2 cellular contexts compared by ENCODE assay signal in the genomic region with DNA sequence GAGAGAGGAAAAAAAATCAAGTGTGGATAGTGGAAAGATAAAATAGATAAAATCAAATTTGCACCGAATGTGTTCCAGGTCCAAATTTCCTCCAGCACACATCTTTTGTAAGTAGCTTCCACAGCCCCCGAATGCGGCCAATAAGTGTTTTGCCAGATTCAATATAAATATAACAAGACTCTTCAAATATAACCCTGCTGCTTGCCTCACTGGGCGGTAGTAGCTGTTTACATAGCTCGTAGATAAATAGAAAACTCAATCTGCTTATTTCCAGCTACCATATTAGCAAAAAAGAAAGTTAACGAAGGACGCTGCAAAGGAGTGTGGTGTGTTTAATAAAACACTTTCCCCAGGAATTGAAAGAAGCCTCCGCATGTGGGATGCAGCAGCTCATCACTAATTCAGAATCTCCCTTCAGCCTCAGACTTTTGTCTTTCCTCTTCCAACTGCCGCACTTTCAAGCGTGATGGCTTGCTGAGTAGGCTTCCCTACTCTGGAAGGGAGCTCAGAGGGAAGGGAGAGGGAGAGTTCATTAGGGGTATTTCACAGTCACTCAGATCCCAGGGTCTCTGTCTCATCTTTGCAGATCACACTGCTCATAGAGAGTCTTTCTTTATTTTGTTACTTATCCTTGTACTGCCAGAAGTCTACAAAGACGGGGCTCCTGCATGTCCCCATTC.
TF ChIP-seq lines count a peak whose summit lies in the region.

No MANE protein-coding gene starts in this region.

TF ChIP-seq in liver, 16 proteins besides CTCF, POLR2A, EP300 and RAD21:
- peak; percentile 30 for TF ChIP-seq MAX (IDR thresholded peaks at IDR 0.05)
- no peak for TF ChIP-seq EGR1 (IDR thresholded peaks at IDR 0.05; ENCODE audit: low read depth in 2 of 2)
- TF ChIP-seq HNF4G (IDR thresholded peaks at IDR 0.05), result no peak
- no peak for TF ChIP-seq REST (IDR thresholded peaks at IDR 0.05)
- TF ChIP-seq TAF1 (conservative IDR thresholded peaks at IDR 0.05), result no peak
- peak; percentile 94 for TF ChIP-seq FOXA2 (IDR thresholded peaks at IDR 0.05)
- TF ChIP-seq HNF4A (conservative IDR thresholded peaks at IDR 0.05), result peak in 1 of 2 donors; percentile 53
- TF ChIP-seq SP1 (IDR thresholded peaks at IDR 0.05), result no peak
- TF ChIP-seq NR2F2 (IDR thresholded peaks at IDR 0.05), result no peak
- TF ChIP-seq, protein P1, sequence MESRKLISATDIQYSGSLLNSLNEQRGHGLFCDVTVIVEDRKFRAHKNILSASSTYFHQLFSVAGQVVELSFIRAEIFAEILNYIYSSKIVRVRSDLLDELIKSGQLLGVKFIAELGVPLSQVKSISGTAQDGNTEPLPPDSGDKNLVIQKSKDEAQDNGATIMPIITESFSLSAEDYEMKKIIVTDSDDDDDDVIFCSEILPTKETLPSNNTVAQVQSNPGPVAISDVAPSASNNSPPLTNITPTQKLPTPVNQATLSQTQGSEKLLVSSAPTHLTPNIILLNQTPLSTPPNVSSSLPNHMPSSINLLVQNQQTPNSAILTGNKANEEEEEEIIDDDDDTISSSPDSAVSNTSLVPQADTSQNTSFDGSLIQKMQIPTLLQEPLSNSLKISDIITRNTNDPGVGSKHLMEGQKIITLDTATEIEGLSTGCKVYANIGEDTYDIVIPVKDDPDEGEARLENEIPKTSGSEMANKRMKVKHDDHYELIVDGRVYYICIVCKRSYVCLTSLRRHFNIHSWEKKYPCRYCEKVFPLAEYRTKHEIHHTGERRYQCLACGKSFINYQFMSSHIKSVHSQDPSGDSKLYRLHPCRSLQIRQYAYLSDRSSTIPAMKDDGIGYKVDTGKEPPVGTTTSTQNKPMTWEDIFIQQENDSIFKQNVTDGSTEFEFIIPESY (IDR thresholded peaks at IDR 0.05), result peak; percentile 36
- peak; percentile 87 for TF ChIP-seq FOXA1 (IDR thresholded peaks at IDR 0.05)
- no peak for TF ChIP-seq GABPA (IDR thresholded peaks at IDR 0.05 in 1 of 2, conservative IDR thresholded peaks at IDR 0.05 in 1 of 2)
- peak; percentile 70 for TF ChIP-seq YY1 (IDR thresholded peaks at IDR 0.05)
- TF ChIP-seq RXRA (IDR thresholded peaks at IDR 0.05), result peak in 1 of 2 donors; percentile 55
- no peak for TF ChIP-seq JUND (IDR thresholded peaks at IDR 0.05)
- TF ChIP-seq, protein P2, sequence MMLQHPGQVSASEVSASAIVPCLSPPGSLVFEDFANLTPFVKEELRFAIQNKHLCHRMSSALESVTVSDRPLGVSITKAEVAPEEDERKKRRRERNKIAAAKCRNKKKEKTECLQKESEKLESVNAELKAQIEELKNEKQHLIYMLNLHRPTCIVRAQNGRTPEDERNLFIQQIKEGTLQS (IDR thresholded peaks at IDR 0.05), result no peak

TF ChIP-seq in HepG2, 621 proteins besides CTCF, POLR2A, EP300 and RAD21:
- TF ChIP-seq ZNF580 (CRISPR knock-in tag; IDR thresholded peaks at IDR 0.05; ENCODE audit: borderline replicate concordance, low read depth), result no peak
- no peak for TF ChIP-seq STAT5B (CRISPR knock-in tag; IDR thresholded peaks at IDR 0.05)
- TF ChIP-seq ZNF556 (CRISPR knock-in tag; IDR thresholded peaks at IDR 0.05; ENCODE audit: borderline replicate concordance), result no peak
- no peak for TF ChIP-seq REPIN1 (CRISPR knock-in tag; IDR thresholded peaks at IDR 0.05; ENCODE audit: borderline replicate concordance, low read depth)
- TF ChIP-seq ZNF501 (CRISPR knock-in tag; IDR thresholded peaks at IDR 0.05), result no peak
TF ChIP-seq in HepG2: peak in this region for 0.
